In genomic region chr13:48975926-48976676, GRCh38 we compare ENCODE assay signal across 8 cellular contexts. TPM values are rescaled to one million over a fixed set of nuclear protein-coding genes. Genes with fewer than 3 reads are reported as not detected.
DNase-seq lines count a peak whose midpoint lies in the region; ATAC-seq and TF ChIP-seq lines count a peak whose summit lies in the region.

No MANE protein-coding gene starts in this region.

- H3K9me3 Mint-ChIP-seq in activated T-cell treated with anti-CD3 and anti-CD28 coated beads, Interleukin-2, amount 50 U/mL, for 24 hours: peaks cover 28% of the 10 kb centered on the region

- peaks cover 47% of the 10 kb centered on the region for H3K36me3 Mint-ChIP-seq in activated T-cell treated with anti-CD3 and anti-CD28 coated beads, Interleukin-2, amount 50 U/mL, for 24 hours (ENCODE audit: low read depth)

- POLR2A ChIA-PET in PC-3 (lab: Charles Lee; ENCODE audit: unreplicated experiment): interaction anchor here (0.5 kb wide), 1 partner anchor 92 kb away, joined by 8 read pairs; no protein-coding TSS in a partner anchor

- TF ChIP-seq CTCF in PC-3 (conservative IDR thresholded peaks at IDR 0.05; ENCODE audit: low read depth, low read length): no peak

- peak overlapping the region; percentile 94 for H3K4me3 Mint-ChIP-seq in activated T-cell treated with anti-CD3 and anti-CD28 coated beads, Interleukin-2, amount 50 U/mL, for 24 hours

- peak; percentile 79 for DNase-seq in DMS153 (lab: John Stamatoyannopoulos, UW)
- peak; percentile 60 for DNase-seq in HuH-7 (ENCODE audit: low spot score)
- peak; percentile 69 for DNase-seq in PC-3
- DNase-seq in activated T-cell treated with anti-CD3 and anti-CD28 coated beads, Interleukin-2, amount 50 U/mL, for 24 hours: peak; percentile 93
- DNase-seq in myocyte (ENCODE audit: low read depth): peak; percentile 80
- DNase-seq in stimulated activated CD8-positive, alpha-beta memory T cell treated with anti-CD3 and anti-CD28 coated beads, Interleukin-7, amount 100 ng/mL, for 24 hours (ENCODE audit: low read depth): peak; percentile 71

- peak overlapping the region; percentile 79 for H2AFZ ChIP-seq in PC-3 (ENCODE audit: low read length)

- H3K27ac Mint-ChIP-seq in activated T-cell treated with anti-CD3 and anti-CD28 coated beads, Interleukin-2, amount 50 U/mL, for 24 hours: peak overlapping the region; percentile 98

- peaks cover 51% of the 10 kb centered on the region for H3K79me2 ChIP-seq in PC-3 (ENCODE audit: low read length)

- WGBS in esophagus, 2 donors: 0 to 1% methylated on average over 71 to 85 of the region's 85 CpGs

- H3K4me3 ChIP-seq in PC-3 (ENCODE audit: low read length) (peak overlapping the region; percentile 80), esophagus (ENCODE audit: low read depth in 1 of 2, low read length in 2 of 2) (peak overlapping the region; percentile 69 to 73)

- ATAC-seq in GM21526 (IDR thresholded peaks at IDR 0.05; ENCODE audit: low FRiP score, unreplicated experiment): peak; percentile 52
- ATAC-seq in PC-3: peak; percentile 78

- no TSS peak for BruUV-seq in PC-3 (replicated peaks; lab: Mats Ljungman, UMichigan)

- CTCF ChIA-PET in PC-3 (lab: Charles Lee): interaction anchor here (0.7 kb wide), 1 partner anchor 110 kb away, joined by 4 read pairs; no protein-coding TSS in a partner anchor

- H3K4me2 ChIP-seq in PC-3 (ENCODE audit: low read length): peak overlapping the region; percentile 95

- H3K9me3 ChIP-seq in PC-3 (ENCODE audit: low read length) (0 out of 2 replicates have a peak, but pooled peaks cover 10% of the 10 kb centered on the region), esophagus (ENCODE audit: control insufficient read depth in 2 of 2, insufficient read depth in 1 of 2, low read depth in 1 of 2, low read length in 1 of 2) (no peaks in the 10 kb centered on the region)

- H3K9me2 ChIP-seq in PC-3 (replicated peaks; ENCODE audit: low read length): no peaks in the 10 kb centered on the region

- H3K27ac ChIP-seq in PC-3 (ENCODE audit: low read length) (peak overlapping the region; percentile 93), esophagus (ENCODE audit: low read depth in 2 of 2, low read length in 1 of 2) (peak overlapping the region; percentile 95 to 99)

- H3K27me3 ChIP-seq in PC-3 (ENCODE audit: low read length) (no peaks in the 10 kb centered on the region), esophagus (ENCODE audit: control insufficient read depth in 1 of 2, insufficient read depth in 2 of 2, low read length in 2 of 2) (no peaks in the 10 kb centered on the region)

- no peaks in the 10 kb centered on the region for H3F3A ChIP-seq in PC-3 (ENCODE audit: low read length, unreplicated experiment)

- intact Hi-C loops in PC-3 (cut with micrococcal nuclease): loop anchor here (2.0 to 5.0 kb wide), 5 partner anchors 84 to 199 kb away; no protein-coding TSS in a partner anchor

- peaks cover 5% of the 10 kb centered on the region; the same call in 1 of the 2 replicates for H4K20me1 ChIP-seq in PC-3 (ENCODE audit: low read length)

- H3K9ac ChIP-seq in PC-3 (ENCODE audit: low read length): peak overlapping the region; percentile 94

- peaks cover 14% of the 10 kb centered on the region; the same call in 1 of the 2 replicates for H3K4me1 ChIP-seq in PC-3 (ENCODE audit: insufficient read depth, low read length)
- H3K4me1 ChIP-seq in esophagus (ENCODE audit: control insufficient read depth in 2 of 2, insufficient read depth in 2 of 2, low read length in 1 of 2): peaks cover 0 to 2% of the 10 kb centered on the region in 2 donors

- H3K27me3 Mint-ChIP-seq in activated T-cell treated with anti-CD3 and anti-CD28 coated beads, Interleukin-2, amount 50 U/mL, for 24 hours: no peaks in the 10 kb centered on the region

- no peaks in the 10 kb centered on the region for H3K36me3 ChIP-seq in PC-3 (ENCODE audit: low read depth, low read length)
- H3K36me3 ChIP-seq in esophagus (ENCODE audit: control insufficient read depth in 2 of 2, insufficient read depth in 2 of 2, low read length in 1 of 2): no peaks in the 10 kb centered on the region

- H3K4me1 Mint-ChIP-seq in activated T-cell treated with anti-CD3 and anti-CD28 coated beads, Interleukin-2, amount 50 U/mL, for 24 hours (ENCODE audit: low read depth): peaks cover 42% of the 10 kb centered on the region

RNA-seq across cellular contexts. Expression of gene FNDC3A, which starts 0.4 kb away (rescaled TPM):
- total RNA-seq in PC-3 (2014; rRNA removed) (13.3 and 15.6 TPM in 2 replicates), myocyte (39.4 and 41.6 TPM in 2 replicates)
- 1 to 10 TPM; 6.0 to 7.3 TPM for polyA plus RNA-seq in esophagus
- polyA plus RNA-seq in myocyte (2012): 16.1 TPM

Comparison
In these comparisons a context has a peak if more than half of its experiments do, and no peak if none do; other contexts are left out.
1. Peak in every context shown above with its lines: DNase-seq, ATAC-seq, H3K4me3 ChIP-seq and H3K27ac ChIP-seq.